Comparison of ENCODE assay signal across 28 cellular contexts in the genomic region with DNA sequence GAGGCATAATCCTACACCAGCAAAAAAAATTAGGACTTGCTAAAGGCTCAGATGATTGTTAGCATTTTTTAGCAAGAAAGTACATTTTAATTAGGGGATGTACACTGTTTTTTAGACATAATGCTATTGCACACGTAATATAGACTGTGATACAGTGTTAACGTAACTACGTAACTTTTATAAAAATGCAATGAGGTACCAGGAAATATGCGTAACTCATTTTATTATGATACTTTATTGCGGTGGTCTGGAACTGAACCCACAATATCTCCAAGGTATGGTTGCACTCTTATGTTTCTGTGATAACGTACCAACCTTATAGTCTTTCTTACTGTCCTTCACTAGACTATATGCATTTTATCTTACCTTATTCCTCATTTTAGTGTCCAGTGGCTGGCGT.
"Had no signal": no experiment of that assay in that cellular context is flagged by ENCODE, and none has a peak within 500 bp of the region (broad histone marks: within the 10 kb centered on the region; RNA-seq: fewer than 3 reads in every experiment).

No MANE protein-coding gene starts in this region.

- H2AFZ ChIP-seq: hepatocyte had no signal

- H3K4me3 ChIP-seq: coronary artery, dorsolateral prefrontal cortex, esophagus muscularis mucosa, esophagus squamous epithelium, gastrocnemius medialis, gastroesophageal sphincter, heart left ventricle, heart right ventricle, hepatocyte had no signal

- H3K27ac ChIP-seq: coronary artery, dorsolateral prefrontal cortex, epithelial cell of prostate, esophagus muscularis mucosa, esophagus squamous epithelium, foreskin keratinocyte, gastrocnemius medialis, gastroesophageal sphincter, heart left ventricle, heart right ventricle, hepatocyte had no signal

- FAIRE-seq: endometrium, endothelial cell of umbilical vein, frontal cortex had no signal

- DNase-seq: cortex of kidney; dermis blood vessel endothelial cell; dorsolateral prefrontal cortex; effector CD4-positive, alpha-beta T cell; effector CD8-positive, alpha-beta T cell; effector memory CD4-positive, alpha-beta T cell; effector memory CD8-positive, alpha-beta T cell; endodermal cell; erythroblast; esophagus squamous epithelium; foreskin fibroblast; foreskin keratinocyte; foreskin melanocyte; gastrocnemius medialis; glutamatergic neuron; head of caudate nucleus; heart left ventricle; heart right ventricle; hippocampal formation had no signal

- H3K79me2 ChIP-seq: hepatocyte had no signal

- H3K27me3 ChIP-seq: dorsolateral prefrontal cortex, esophagus muscularis mucosa, esophagus squamous epithelium, foreskin keratinocyte, gastrocnemius medialis, gastroesophageal sphincter, heart left ventricle, heart right ventricle, hepatocyte had no signal

- H3K4me1 ChIP-seq: esophagus muscularis mucosa, esophagus squamous epithelium, foreskin keratinocyte, gastrocnemius medialis, gastroesophageal sphincter, heart left ventricle, heart right ventricle had no signal

- ATAC-seq: effector memory CD8-positive, alpha-beta T cell; esophagus mucosa; foreskin keratinocyte; gastrocnemius medialis; gastroesophageal sphincter; heart left ventricle; heart right ventricle had no signal

- H3K4me2 ChIP-seq: hepatocyte had no signal

- H3K9me3 ChIP-seq: esophagus squamous epithelium, gastrocnemius medialis had no signal
